25 cellular contexts compared by ENCODE assay signal in genomic region chr14:35320472-35320871, GRCh38. TPM values are rescaled to one million over a fixed set of nuclear protein-coding genes. Genes with fewer than 3 reads are reported as not detected.
DNase-seq lines count a peak whose midpoint lies in the region; ATAC-seq and TF ChIP-seq lines count a peak whose summit lies in the region.
"Had no signal": no experiment of that assay in that cellular context is flagged by ENCODE, and none has a peak within 500 bp of the region (broad histone marks: within the 10 kb centered on the region; RNA-seq: fewer than 3 reads in every experiment).

No MANE protein-coding gene starts in this region.

- no peak overlapping the region; the same call in 1 of the 2 replicates for H3K9ac ChIP-seq in BLaER1
- no peak overlapping the region for H3K9ac ChIP-seq in BLaER1 treated with 17β-estradiol and CSF1 and Interleukin-3, amounts not matched to agents 10 nM and 100 nM
- H3K9ac ChIP-seq: GM23248 had no signal

- H3K9me3 ChIP-seq in BLaER1, result no peaks in the 10 kb centered on the region
- H3K9me3 ChIP-seq in BLaER1 treated with 17β-estradiol and CSF1 and Interleukin-3, amounts not matched to agents 10 nM and 100 nM (replicated peaks in 1 of 11), result no peaks in the 10 kb centered on the region
- H3K9me3 ChIP-seq: heart right ventricle, psoas muscle had no signal

- H3K36me3 ChIP-seq in BLaER1, result peaks cover 50% of the 10 kb centered on the region
- peaks cover 31 to 53% (median 50%) of the 10 kb centered on the region in 11 experiments for H3K36me3 ChIP-seq in BLaER1 treated with 17β-estradiol and CSF1 and Interleukin-3, amounts not matched to agents 10 nM and 100 nM

- TF ChIP-seq CTCF in RWPE1 (conservative IDR thresholded peaks at IDR 0.05; ENCODE audit: low read depth), result no peak

- CTCF ChIA-PET in RWPE1 (lab: Yijun Ruan, JAX), result no interaction called here

- H3K4me3 ChIP-seq in BLaER1, result no peak overlapping the region
- H3K4me3 ChIP-seq in BLaER1 treated with 17β-estradiol and CSF1 and Interleukin-3, amounts not matched to agents 10 nM and 100 nM, result no peak overlapping the region
- H3K4me3 ChIP-seq: GM23248, heart right ventricle, psoas muscle had no signal

- H3K27ac ChIP-seq in BLaER1 (0 out of 2 replicates have a peak overlapping the region, but pooled peaks have one; percentile 56), RWPE1 (0 out of 2 replicates have a peak overlapping the region, but pooled peaks have one; percentile 26)
- H3K27ac ChIP-seq in BLaER1 treated with 17β-estradiol and CSF1 and Interleukin-3, amounts not matched to agents 10 nM and 100 nM, result peak overlapping the region in 2 of 11 experiments; percentile 2 to 28; a peak in 3 of 22 replicates
- H3K27ac ChIP-seq: foreskin keratinocyte, GM23248, heart right ventricle, psoas muscle had no signal

- H3K4me1 ChIP-seq in BLaER1, result peaks cover 20% of the 10 kb centered on the region
- peaks cover 14 to 37% (median 20%) of the 10 kb centered on the region in 10 experiments; a peak in 19 of 20 replicates for H3K4me1 ChIP-seq in BLaER1 treated with 17β-estradiol and CSF1 and Interleukin-3, amounts not matched to agents 10 nM and 100 nM
- H3K4me1 ChIP-seq: foreskin keratinocyte, psoas muscle had no signal

- peaks cover 30% of the 10 kb centered on the region for H4K20me1 ChIP-seq in BLaER1
- H4K20me1 ChIP-seq in BLaER1 treated with 17β-estradiol and CSF1 and Interleukin-3, amounts not matched to agents 10 nM and 100 nM, result peaks cover 0 to 14% (median 0%) of the 10 kb centered on the region in 11 experiments; a peak in 6 of 22 replicates

- ATAC-seq in left lobe of liver, result peak; percentile 19
- ATAC-seq in GM18502 (IDR thresholded peaks at IDR 0.05; ENCODE audit: poor library complexity, unreplicated experiment), result no peak
- no peak for ATAC-seq in HG02981 (IDR thresholded peaks at IDR 0.05; ENCODE audit: unreplicated experiment)
- ATAC-seq: foreskin keratinocyte; heart right ventricle; stimulated activated memory B cell treated with anti-CD40 and anti-IgM and Interleukin-4, amounts not matched to agents 10 μg/mL and 1 μg/mL and 100 μg/mL, for 72 hours; T-cell had no signal

- no peak for DNase-seq in RWPE1 (ENCODE audit: low spot score)
- DNase-seq in left lobe of liver (ENCODE audit: low spot score), result no peak
- no peak for DNase-seq in NCI-H1694 treated with DMSO at 0.1 percent for 48 hours (lab: John Stamatoyannopoulos, UW)
- DNase-seq: activated CD4-positive, alpha-beta T cell treated with anti-CD3 and anti-CD28 coated beads for 1 hour; activated naive CD4-positive, alpha-beta T cell treated with anti-CD3 and anti-CD28 coated beads, Interleukin-2, amount 50 U/mL, for 16 hours; activated T-cell treated with anti-CD3 and anti-CD28 coated beads, Interleukin-2, amount 50 U/mL, for 48 hours; anterior cingulate cortex; effector CD8-positive, alpha-beta T cell; EL; foreskin keratinocyte; GM23248; heart right ventricle; IMR-90; NCI-H1105; NCI-H2081; NCI-H2227 treated with DMSO at 0.1 percent for 48 hours; NCI-H69; psoas muscle; stimulated activated CD4-positive, alpha-beta T cell treated with anti-CD3 and anti-CD28 coated beads, Interleukin-4, amount 100 ng/mL, for 4 hours; T-cell had no signal

- POLR2A ChIA-PET in RWPE1 (lab: Yijun Ruan, JAX; ENCODE audit: low non-redundant PET), result no interaction called here

- peak overlapping the region; percentile 25; the same call in 1 of the 2 replicates for H3K4me2 ChIP-seq in BLaER1
- peak overlapping the region in 10 of 11 experiments; percentile 14 to 85 (median 64); a peak in 17 of 22 replicates for H3K4me2 ChIP-seq in BLaER1 treated with 17β-estradiol and CSF1 and Interleukin-3, amounts not matched to agents 10 nM and 100 nM

- H3K27me3 ChIP-seq in BLaER1, result no peaks in the 10 kb centered on the region
- H3K27me3 ChIP-seq in BLaER1 treated with 17β-estradiol and CSF1 and Interleukin-3, amounts not matched to agents 10 nM and 100 nM, result no peaks in the 10 kb centered on the region
- H3K27me3 ChIP-seq: foreskin keratinocyte, heart right ventricle had no signal

RNA-seq across cellular contexts. Expression of gene PSMA6, which starts 28.3 kb away (rescaled TPM):
- 72.0 TPM for total RNA-seq in left lobe of liver
